9 cellular contexts compared by ENCODE assay signal in genomic region chr1:206687251-206687914, GRCh38. TPM values are rescaled to one million over a fixed set of nuclear protein-coding genes. Genes with fewer than 3 reads are reported as not detected.
DNase-seq lines count a peak whose midpoint lies in the region; ATAC-seq and TF ChIP-seq lines count a peak whose summit lies in the region.
"Had no signal": no experiment of that assay in that cellular context is flagged by ENCODE, and none has a peak within 500 bp of the region (broad histone marks: within the 10 kb centered on the region; RNA-seq: fewer than 3 reads in every experiment).

No MANE protein-coding gene starts in this region.

- POLR2A ChIA-PET in AG04450 (lab: Yijun Ruan, JAX): no interaction called here

- H4K20me1 ChIP-seq in KMS-11 (ENCODE audit: insufficient read depth): 0 out of 2 replicates have a peak, but pooled peaks cover 3% of the 10 kb centered on the region

- peaks cover 29% of the 10 kb centered on the region; the same call in 1 of the 2 replicates for H3K79me2 ChIP-seq in KMS-11 (ENCODE audit: insufficient read depth, low read depth)

- CTCF ChIA-PET in AG04450 (lab: Charles Lee): interaction anchor here (1.1 to 5.3 kb wide), 3 partner anchors 23 to 224 kb away, joined by 3 to 30 read pairs (median 15); partner anchors contain the start of gene EIF2D

- H3K36me3 Mint-ChIP-seq in chondrocyte (ENCODE audit: low read depth) (no peaks in the 10 kb centered on the region), nephron (ENCODE audit: low read depth) (no peaks in the 10 kb centered on the region)

- H3K4me1 ChIP-seq in KMS-11 (ENCODE audit: low read depth, poor library complexity, severe bottlenecking): peaks cover 29% of the 10 kb centered on the region

- no peak for ATAC-seq in HG03280 (IDR thresholded peaks at IDR 0.05; ENCODE audit: unreplicated experiment)
- no peak for ATAC-seq in HG03039 (IDR thresholded peaks at IDR 0.05; ENCODE audit: unreplicated experiment)
- ATAC-seq in GM19455 (IDR thresholded peaks at IDR 0.05; ENCODE audit: unreplicated experiment): no peak

- H3K9me3 Mint-ChIP-seq in chondrocyte (ENCODE audit: low read depth) (no peaks in the 10 kb centered on the region), nephron (no peaks in the 10 kb centered on the region)

- H3K27ac Mint-ChIP-seq in chondrocyte (ENCODE audit: unreplicated experiment) (peak overlapping the region; percentile 98), nephron (peak overlapping the region; percentile 79 to 98 (median 86))

- no peak overlapping the region for H3K9ac ChIP-seq in KMS-11

- no peaks in the 10 kb centered on the region for H3K27me3 ChIP-seq in AG04450 (ENCODE audit: control insufficient read depth, insufficient read depth, low read length)
- H3K27me3 ChIP-seq in KMS-11 (ENCODE audit: insufficient read depth, low read depth): peaks cover 27% of the 10 kb centered on the region; the same call in 1 of the 2 replicates

- H3K4me3 Mint-ChIP-seq in chondrocyte (ENCODE audit: unreplicated experiment): peak overlapping the region; percentile 92
- H3K4me3 Mint-ChIP-seq in nephron: peak overlapping the region; percentile 91 to 99 (median 99)

- H3K27me3 Mint-ChIP-seq in chondrocyte (ENCODE audit: low read depth): peaks cover 4% of the 10 kb centered on the region
- H3K27me3 Mint-ChIP-seq in nephron (ENCODE audit: low read depth): peaks cover 21% of the 10 kb centered on the region

- H3K4me3 ChIP-seq in AG04450 (ENCODE audit: low read depth, low read length) (peak overlapping the region; percentile 81), KMS-11 (IDR thresholded peaks at IDR 0.05; ENCODE audit: insufficient read depth, low read depth, low read length) (no peak overlapping the region)

- DNase-seq in AG04450 (ENCODE audit: low read depth, low spot score) (no peak), chondrocyte (ENCODE audit: low spot score) (no peak), kidney tubule cell (ENCODE audit: low spot score) (no peak)
- DNase-seq: stimulated activated CD4-positive, alpha-beta T cell treated with anti-CD3 and anti-CD28 coated beads, Interleukin-4, amount 100 ng/mL, for 4 hours had no signal

- H3K4me1 Mint-ChIP-seq in chondrocyte (ENCODE audit: low read depth) (peaks cover 65% of the 10 kb centered on the region), nephron (peaks cover 62% of the 10 kb centered on the region)

- peak overlapping the region; percentile 74; the same call in 1 of the 2 replicates for H3K4me2 ChIP-seq in KMS-11

- H3K9me3 ChIP-seq in AG04450 (ENCODE audit: control insufficient read depth, insufficient read depth, low read length): no peaks in the 10 kb centered on the region

- H3K36me3 ChIP-seq in KMS-11 (ENCODE audit: insufficient read depth): no peaks in the 10 kb centered on the region

- peak overlapping the region; percentile 39 for H3K27ac ChIP-seq in AG04450 (ENCODE audit: low read depth, low read length)
- no peak overlapping the region for H3K27ac ChIP-seq in KMS-11

- TF ChIP-seq CTCF in AG04450 (IDR thresholded peaks at IDR 0.05; ENCODE audit: low read depth, low read length) (no peak), KMS-11 (conservative IDR thresholded peaks at IDR 0.05; ENCODE audit: low read depth, low read length) (no peak), chondrocyte (IDR thresholded peaks at IDR 0.05) (no peak), nephron (IDR thresholded peaks at IDR 0.05; ENCODE audit: unreplicated experiment in 3 of 3) (no peak)

- H2AFZ ChIP-seq in KMS-11 (ENCODE audit: low read depth): no peak overlapping the region

RNA-seq across cellular contexts. Expression of gene MAPKAPK2, which starts 2.7 kb away (rescaled TPM):
- 64.9 and 76.2 TPM in 2 replicates for polyA plus RNA-seq in AG04450 (2011; rRNA removed)
- 67.5 and 79.1 TPM in 2 replicates for polyA minus RNA-seq in AG04450 (2011; rRNA and poly(A)+ RNA removed)
- 66.6 to 88.0 TPM (median 87.9 TPM) in 3 replicates for total RNA-seq in chondrocyte

RNA-seq across cellular contexts. Expression of gene DYRK3, which starts 52.0 kb away (rescaled TPM):
- 13.4 and 13.8 TPM in 2 replicates for polyA plus RNA-seq in AG04450 (2011; rRNA removed)
- polyA minus RNA-seq in AG04450 (2011; rRNA and poly(A)+ RNA removed): 11.4 and 16.4 TPM in 2 replicates
- total RNA-seq in chondrocyte: 4.8 to 6.6 TPM (median 5.7 TPM) in 3 replicates
